8 cellular contexts compared by ENCODE assay signal in genomic region chr16:8964462-8964861, GRCh38. TPM values are rescaled to one million over a fixed set of nuclear protein-coding genes. Genes with fewer than 3 reads are reported as not detected.
A peak's percentile ranks its signal among the peaks of the same experiment; 100 is the strongest.
DNase-seq lines count a peak whose midpoint lies in the region; ATAC-seq, FAIRE-seq and TF ChIP-seq lines count a peak whose summit lies in the region.

No MANE protein-coding gene starts in this region.

- RAD21 ChIA-PET in GM12878 (lab: Charles Lee; ENCODE audit: unreplicated experiment), result interaction anchor here (0.9 to 1.0 kb wide), 2 partner anchors 44 to 73 kb away, joined by 3 read pairs; no protein-coding TSS in a partner anchor

- H3K36me3 ChIP-seq in GM12878 (ENCODE audit: control insufficient read depth in 2 of 2, insufficient read depth in 2 of 2, low read length in 1 of 2) (no peaks in the 10 kb centered on the region), lung (ENCODE audit: control insufficient read depth in 2 of 2, insufficient read depth in 2 of 2, low read length in 2 of 2) (no peaks in the 10 kb centered on the region)

- peak overlapping the region; percentile 87 for H3K4me2 ChIP-seq in GM12878 (ENCODE audit: control insufficient read depth, insufficient read depth)

- H3K9me3 Mint-ChIP-seq in activated naive CD4-positive, alpha-beta T cell treated with anti-CD3 and anti-CD28 coated beads, Interleukin-2, amount 10 ng/mL, durations not matched to agents 7 days and 5 days, result no peaks in the 10 kb centered on the region
- H3K9me3 Mint-ChIP-seq in activated naive CD4-positive, alpha-beta T cell treated with anti-CD3 and anti-CD28 coated beads, Interleukin-2, amount 50 U/mL, for 72 hours, result no peaks in the 10 kb centered on the region
- no peaks in the 10 kb centered on the region for H3K9me3 Mint-ChIP-seq in type B pancreatic cell

- peak overlapping the region; percentile 61 for H3K9ac ChIP-seq in GM12878 (ENCODE audit: control insufficient read depth, insufficient read depth, low read length)

- H3K27me3 ChIP-seq in GM12878 (replicated peaks in 1 of 2; ENCODE audit: control insufficient read depth in 2 of 2, insufficient read depth in 2 of 2, low read length in 1 of 2) (no peaks in the 10 kb centered on the region), lung (ENCODE audit: control insufficient read depth, insufficient read depth) (no peaks in the 10 kb centered on the region)

- POLR2A ChIA-PET in GM12878 (lab: Charles Lee), result no interaction called here

- peak overlapping the region; percentile 83 for H3K27ac Mint-ChIP-seq in activated naive CD4-positive, alpha-beta T cell treated with anti-CD3 and anti-CD28 coated beads, Interleukin-2, amount 10 ng/mL, durations not matched to agents 7 days and 5 days
- peak overlapping the region in 1 of 2 donors; percentile 62 for H3K27ac Mint-ChIP-seq in activated naive CD4-positive, alpha-beta T cell treated with anti-CD3 and anti-CD28 coated beads, Interleukin-2, amount 50 U/mL, for 72 hours
- H3K27ac Mint-ChIP-seq in type B pancreatic cell, result peak overlapping the region; percentile 77

- no peak for TF ChIP-seq EP300 in GM12878 (IDR thresholded peaks at IDR 0.05; ENCODE audit: borderline replicate concordance in 1 of 2, control insufficient read depth in 1 of 2, low read depth in 2 of 2, low read length in 2 of 2)

- H3K27me3 Mint-ChIP-seq in activated naive CD4-positive, alpha-beta T cell treated with anti-CD3 and anti-CD28 coated beads, Interleukin-2, amount 10 ng/mL, durations not matched to agents 7 days and 5 days, result peaks cover 38% of the 10 kb centered on the region
- peaks cover 16% of the 10 kb centered on the region for H3K27me3 Mint-ChIP-seq in type B pancreatic cell

- H3K4me3 Mint-ChIP-seq in activated naive CD4-positive, alpha-beta T cell treated with anti-CD3 and anti-CD28 coated beads, Interleukin-2, amount 10 ng/mL, durations not matched to agents 7 days and 5 days, result peak overlapping the region; percentile 68
- H3K4me3 Mint-ChIP-seq in type B pancreatic cell, result peak overlapping the region; percentile 79

- H4K20me1 ChIP-seq in GM12878 (ENCODE audit: control insufficient read depth, insufficient read depth), result peaks cover 10% of the 10 kb centered on the region

- peak overlapping the region; percentile 45 for H2AFZ ChIP-seq in GM12878 (ENCODE audit: control insufficient read depth, low read depth, low read length)

- H3K4me3 ChIP-seq in GM12878 (peak overlapping the region; percentile 76; the same call in 1 of the 2 replicates), lung (no peak overlapping the region)

- H3K4me1 ChIP-seq in GM12878 (ENCODE audit: control insufficient read depth, insufficient read depth, low read length) (peaks cover 4% of the 10 kb centered on the region), lung (ENCODE audit: control insufficient read depth in 2 of 2, insufficient read depth in 2 of 2, low read length in 2 of 2) (peaks cover 10 to 24% of the 10 kb centered on the region in 2 donors)

- SMC1A ChIA-PET in GM12878 (lab: Charles Lee; ENCODE audit: uncharacterized antibody, unreplicated experiment), result interaction anchor here (1.2 kb wide), 1 partner anchor 73 kb away, joined by 3 read pairs; no protein-coding TSS in a partner anchor

- TF ChIP-seq CTCF in GM12878 (IDR thresholded peaks at IDR 0.05 in 2 of 3, conservative IDR thresholded peaks at IDR 0.05 in 1 of 3; ENCODE audit: control insufficient read depth in 2 of 3, extremely low read depth in 1 of 3, insufficient read depth in 1 of 3, low read depth in 3 of 3, low read length in 3 of 3) (no peak), lung (IDR thresholded peaks at IDR 0.05; ENCODE audit: control extremely low read depth, extremely low read depth) (no peak), type B pancreatic cell (conservative IDR thresholded peaks at IDR 0.05) (no peak)

- peaks cover 42% of the 10 kb centered on the region for H3K79me2 ChIP-seq in GM12878 (ENCODE audit: control insufficient read depth, insufficient read depth, low read length)

- 34% methylated on average over 6 of the region's 6 CpGs for WGBS in GM12878 (ENCODE audit: insufficient coverage, insufficient replicate concordance, low lambda C conversion rate, missing lambda C conversion rate)
- 57 to 62% methylated on average over 6 of the region's 6 CpGs for WGBS in lung, 2 donors

- no TSS peak for BruUV-seq in GM12878 (replicated peaks; lab: Mats Ljungman, UMichigan)

- peaks cover 13% of the 10 kb centered on the region for H3K36me3 Mint-ChIP-seq in activated naive CD4-positive, alpha-beta T cell treated with anti-CD3 and anti-CD28 coated beads, Interleukin-2, amount 10 ng/mL, durations not matched to agents 7 days and 5 days
- H3K36me3 Mint-ChIP-seq in activated naive CD4-positive, alpha-beta T cell treated with anti-CD3 and anti-CD28 coated beads, Interleukin-2, amount 50 U/mL, for 72 hours, result peaks cover 12% of the 10 kb centered on the region in 2 donors
- H3K36me3 Mint-ChIP-seq in type B pancreatic cell, result no peaks in the 10 kb centered on the region

- H3K9me3 ChIP-seq in GM12878 (replicated peaks; ENCODE audit: control insufficient read depth, insufficient read depth, low read length) (no peaks in the 10 kb centered on the region), lung (ENCODE audit: control insufficient read depth in 2 of 2, insufficient read depth in 1 of 2, low read length in 1 of 2) (no peaks in the 10 kb centered on the region)

- no peak for TF ChIP-seq RAD21 in GM12878 (IDR thresholded peaks at IDR 0.05; ENCODE audit: insufficient read depth, low read depth, low read length)

- DNase-seq in activated naive CD4-positive, alpha-beta T cell treated with anti-CD3 and anti-CD28 coated beads, Interleukin-2, amount 10 ng/mL, durations not matched to agents 7 days and 5 days, result no peak
- no peak for DNase-seq in activated naive CD4-positive, alpha-beta T cell treated with anti-CD3 and anti-CD28 coated beads, Interleukin-2, amount 50 U/mL, for 72 hours (ENCODE audit: low spot score in 2 of 2)
- no peak for DNase-seq in GM12878 (ENCODE audit: low read depth, low spot score)
- DNase-seq in lung (ENCODE audit: low spot score), result no peak
- no peak for DNase-seq in type B pancreatic cell (ENCODE audit: extremely low spot score, unreplicated experiment)

- intact Hi-C loops in GM12878 (cut with micrococcal nuclease; ENCODE audit: unreplicated experiment), result loop anchor here (2.0 to 5.0 kb wide), 4 partner anchors 37 to 168 kb away; partner anchors contain the start of gene HAPSTR1

- no peak for ATAC-seq in activated naive CD4-positive, alpha-beta T cell treated with anti-CD3 and anti-CD28 coated beads, Interleukin-2, amount 50 U/mL, for 72 hours
- no peak for ATAC-seq in GM12878
- no peak for ATAC-seq in lung (ENCODE audit: insufficient read depth, low FRiP score)
- no peak for ATAC-seq in HG03175 (IDR thresholded peaks at IDR 0.05; ENCODE audit: unreplicated experiment)
- no peak for ATAC-seq in HG03280 (IDR thresholded peaks at IDR 0.05; ENCODE audit: unreplicated experiment)
- ATAC-seq in GM18520 (IDR thresholded peaks at IDR 0.05; ENCODE audit: unreplicated experiment), result no peak

- CTCF ChIA-PET in activated naive CD4-positive, alpha-beta T cell treated with anti-CD3 and anti-CD28 coated beads, Interleukin-2, amount 10 ng/mL, durations not matched to agents 7 days and 5 days (lab: Charles Lee), result interaction anchor here (0.6 kb wide), 1 partner anchor 64 kb away, joined by 3 read pairs; no protein-coding TSS in a partner anchor
- CTCF ChIA-PET in GM12878 (lab: Yijun Ruan, JAX), result no interaction called here

- TF ChIP-seq POLR2A in GM12878 (IDR thresholded peaks at IDR 0.05; ENCODE audit: low read depth, low read length), result no peak

- H3K4me1 Mint-ChIP-seq in activated naive CD4-positive, alpha-beta T cell treated with anti-CD3 and anti-CD28 coated beads, Interleukin-2, amount 10 ng/mL, durations not matched to agents 7 days and 5 days, result peaks cover 38% of the 10 kb centered on the region
- peaks cover 35% of the 10 kb centered on the region for H3K4me1 Mint-ChIP-seq in type B pancreatic cell (ENCODE audit: unreplicated experiment)

- no peak for FAIRE-seq in GM12878 (lab: Jason Lieb, UNC)

- in situ Hi-C loops in GM12878 (cut with MboI), result no loop called here

- H3K27ac ChIP-seq in GM12878 (ENCODE audit: control insufficient read depth, insufficient read depth), result peak overlapping the region; percentile 54
- H3K27ac ChIP-seq in lung (ENCODE audit: low read depth in 1 of 2, low read length in 1 of 2), result peak overlapping the region; percentile 88 to 93

TF ChIP-seq in GM12878, 131 proteins besides CTCF, POLR2A, EP300 and RAD21:
- TF ChIP-seq BMI1 (IDR thresholded peaks at IDR 0.05; ENCODE audit: borderline replicate concordance), result no peak
- 0 out of 2 replicates have a peak, but pooled peaks have one; percentile 40 for TF ChIP-seq YY1 (IDR thresholded peaks at IDR 0.05; ENCODE audit: low read depth, low read length)
TF ChIP-seq in GM12878: peak in this region for 1.

RNA-seq across cellular contexts. Expression of gene USP7, which starts 0.8 kb away (rescaled TPM):
- 100 to 1,000 TPM; 154 to 171 TPM for total RNA-seq in activated naive CD4-positive, alpha-beta T cell treated with anti-CD3 and anti-CD28 coated beads, Interleukin-2, amount 50 U/mL, for 72 hours
- total RNA-seq in GM12878 (2013; cell fraction: nucleolus; rRNA removed), result 276 and 307 TPM in 2 replicates
- total RNA-seq in GM12878 (2014; rRNA removed) (74.3 and 81.3 TPM in 2 replicates), GM12878 (2014; rRNA removed; fragmentation: Illumina TruSeq; extraction: Trizol) (68.0 and 68.9 TPM in 2 replicates), GM12878 (2021) (133 and 138 TPM in 2 replicates), lung (100 to 1,000 TPM in 1 of 2 donors, 10 to 100 TPM in 1; 79.8 to 174 TPM), type B pancreatic cell (ENCODE audit: low replicate concordance) (106 and 118 TPM in 2 replicates)
- 52.7 TPM for polyA plus RNA-seq in GM12878 (2011; ENCODE audit: low read depth)
- polyA plus RNA-seq in GM12878 (2011; rRNA removed) (86.4 and 100 TPM in 2 replicates), GM12878 (2014; fragmentation: Illumina TruSeq; extraction: Trizol) (107 and 144 TPM in 2 replicates), GM12878 (2014; fragmentation: Nextera tagmentation; extraction: Ambion mirVana) (10 to 100 TPM; 20.8 to 25.0 TPM), GM12878 (2014; rRNA removed) (53.0 and 57.4 TPM in 2 replicates), GM12878 (2016; fragmentation: Nextera tagmentation; extraction: Ambion mirVana) (10 to 100 TPM; 16.2 to 18.6 TPM), lung (10 to 100 TPM; 19.7 to 32.2 TPM)
- 24.9 and 31.7 TPM in 2 replicates for polyA plus RNA-seq in GM12878 (2011; cell fraction: cytosol; rRNA removed)
- 137 and 156 TPM in 2 replicates for polyA plus RNA-seq in GM12878 (2011; cell fraction: nucleus; rRNA removed)
- polyA plus RNA-seq in GM12878 (2012), result 86.1 and 88.3 TPM in 2 replicates
- 132 and 155 TPM in 2 replicates for polyA minus RNA-seq in GM12878 (2011; rRNA and poly(A)+ RNA removed)
- 44.8 and 51.1 TPM in 2 replicates for polyA minus RNA-seq in GM12878 (2011; cell fraction: cytosol; rRNA and poly(A)+ RNA removed)
- 130 and 190 TPM in 2 replicates for polyA minus RNA-seq in GM12878 (2011; cell fraction: nucleus; rRNA and poly(A)+ RNA removed)
